ENCODE assay signal across 11 cellular contexts in the genomic region with DNA sequence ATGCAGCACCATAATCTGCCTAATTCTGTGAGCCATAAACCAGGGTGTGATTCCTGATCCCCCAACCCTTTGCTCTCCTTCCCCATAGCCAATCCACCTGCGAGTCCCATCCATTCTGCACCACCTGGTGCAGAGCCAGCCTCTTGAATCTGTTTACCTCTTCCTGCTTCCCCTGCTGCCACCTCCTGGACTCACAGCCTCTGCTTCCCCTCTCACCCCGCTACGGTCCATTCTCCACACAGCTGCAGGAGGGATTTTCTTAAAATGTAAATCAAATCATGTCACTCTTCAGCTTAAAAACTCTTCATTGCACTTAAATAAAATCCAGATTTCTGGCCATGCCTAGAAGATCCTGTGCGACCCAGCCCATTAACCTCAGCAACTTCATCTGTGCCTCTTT.
DNase-seq lines count a peak whose midpoint lies in the region; TF ChIP-seq lines count a peak whose summit lies in the region.
"Had no signal": no experiment of that assay in that cellular context is flagged by ENCODE, and none has a peak within 500 bp of the region (broad histone marks: within the 10 kb centered on the region; RNA-seq: fewer than 3 reads in every experiment).

No MANE protein-coding gene starts in this region.

- H3K27ac ChIP-seq in endodermal cell (ENCODE audit: low read depth, low read length): no peak overlapping the region
- no peak overlapping the region for H3K27ac ChIP-seq in dorsolateral prefrontal cortex
- H3K27ac ChIP-seq: A549 had no signal

- H3K4me1 ChIP-seq in endodermal cell (ENCODE audit: control insufficient read depth, insufficient read depth, low read length): no peaks in the 10 kb centered on the region
- H3K4me1 ChIP-seq: A549 had no signal

- 38 to 56% methylated on average over 4 of the region's 4 CpGs for WGBS in endodermal cell (ENCODE audit: insufficient coverage in 1 of 2, insufficient read length in 1 of 2), 2 experiments

- no peaks in the 10 kb centered on the region for H3K36me3 ChIP-seq in endodermal cell (ENCODE audit: control insufficient read depth, insufficient read depth, low read length)

- no peak overlapping the region for H3K9ac ChIP-seq in endodermal cell (ENCODE audit: extremely low read depth, low read length, poor library complexity, severe bottlenecking)

- no peaks in the 10 kb centered on the region for H3K9me3 ChIP-seq in endodermal cell (ENCODE audit: control insufficient read depth, low read length)
- H3K9me3 ChIP-seq: A549 had no signal

- intact Hi-C loops in dorsolateral prefrontal cortex (cut with DNase I): no loop called here

- TF ChIP-seq CTCF in endodermal cell (conservative IDR thresholded peaks at IDR 0.05) (peak; percentile 93), progenitor cell of endocrine pancreas (IDR thresholded peaks at IDR 0.05; ENCODE audit: unreplicated experiment) (peak; percentile 64), dorsolateral prefrontal cortex (IDR thresholded peaks at IDR 0.05 in 54 of 56, conservative IDR thresholded peaks at IDR 0.05 in 2 of 56; ENCODE audit: low read depth in 1 of 56, partially characterized antibody in 56 of 56) (peak in 1 of 56 donors; percentile 5)

- H3K4me1 Mint-ChIP-seq in endodermal cell: peaks cover 3% of the 10 kb centered on the region
- peaks cover 12% of the 10 kb centered on the region for H3K4me1 Mint-ChIP-seq in progenitor cell of endocrine pancreas (ENCODE audit: low read depth)
- H3K4me1 Mint-ChIP-seq: activated naive CD4-positive, alpha-beta T cell treated with anti-CD3 and anti-CD28 coated beads, Interleukin-2, amount 50 U/mL, for 24 hours had no signal

- H3K9me3 Mint-ChIP-seq in endodermal cell (no peaks in the 10 kb centered on the region), progenitor cell of endocrine pancreas (ENCODE audit: low read depth) (no peaks in the 10 kb centered on the region)
- H3K9me3 Mint-ChIP-seq: activated naive CD4-positive, alpha-beta T cell treated with anti-CD3 and anti-CD28 coated beads, Interleukin-2, amount 50 U/mL, for 24 hours had no signal

- H3K27me3 Mint-ChIP-seq in endodermal cell (ENCODE audit: insufficient read depth): peaks cover 19% of the 10 kb centered on the region
- H3K27me3 Mint-ChIP-seq in progenitor cell of endocrine pancreas: peaks cover 63% of the 10 kb centered on the region

- no peak overlapping the region for H3K4me3 Mint-ChIP-seq in endodermal cell
- H3K4me3 Mint-ChIP-seq in progenitor cell of endocrine pancreas (ENCODE audit: low read depth): no peak overlapping the region
- H3K4me3 Mint-ChIP-seq: activated naive CD4-positive, alpha-beta T cell treated with anti-CD3 and anti-CD28 coated beads, Interleukin-2, amount 50 U/mL, for 24 hours had no signal

- peaks cover 24% of the 10 kb centered on the region for H3K27me3 ChIP-seq in endodermal cell (ENCODE audit: control insufficient read depth, insufficient read depth, low read length, poor library complexity, severe bottlenecking)
- H3K27me3 ChIP-seq in dorsolateral prefrontal cortex: peaks cover 0 to 17% (median 0%) of the 10 kb centered on the region in 45 donors

- H3K36me3 Mint-ChIP-seq in endodermal cell (ENCODE audit: low read depth) (no peaks in the 10 kb centered on the region), progenitor cell of endocrine pancreas (ENCODE audit: insufficient read depth) (no peaks in the 10 kb centered on the region)
- H3K36me3 Mint-ChIP-seq: activated naive CD4-positive, alpha-beta T cell treated with anti-CD3 and anti-CD28 coated beads, Interleukin-2, amount 50 U/mL, for 24 hours had no signal

- peak; percentile 27 for DNase-seq in DMS79 treated with DMSO at 0.1 percent for 48 hours (lab: John Stamatoyannopoulos, UW)
- no peak for DNase-seq in DMS79 (lab: John Stamatoyannopoulos, UW)
- DNase-seq in NCI-H345 (lab: John Stamatoyannopoulos, UW): peak; percentile 52
- peak; percentile 91 for DNase-seq in endodermal cell
- DNase-seq in progenitor cell of endocrine pancreas (ENCODE audit: low spot score, unreplicated experiment): peak; percentile 28
- no peak for DNase-seq in activated CD4-positive, CD25-positive, alpha-beta regulatory T cell treated with anti-CD3 and anti-CD28 coated beads, Interleukin-2, amount 50 U/mL, for 72 hours
- DNase-seq in dorsolateral prefrontal cortex: no peak
- no peak for DNase-seq in HCEC 1CT
- DNase-seq: retina had no signal

- no peak overlapping the region for H3K4me3 ChIP-seq in endodermal cell (ENCODE audit: low read length)
- H3K4me3 ChIP-seq in dorsolateral prefrontal cortex: no peak overlapping the region
- H3K4me3 ChIP-seq: A549 had no signal

- H3K27ac Mint-ChIP-seq in endodermal cell (no peak overlapping the region), progenitor cell of endocrine pancreas (no peak overlapping the region)
- H3K27ac Mint-ChIP-seq: activated naive CD4-positive, alpha-beta T cell treated with anti-CD3 and anti-CD28 coated beads, Interleukin-2, amount 50 U/mL, for 24 hours had no signal

Comparison
In these comparisons a context has a peak if more than half of its experiments do, and no peak if none do; other contexts are left out.
1. DNase-seq: peak in DMS79 treated with DMSO at 0.1 percent for 48 hours (single experiment), NCI-H345 (single experiment), endodermal cell (single experiment) and progenitor cell of endocrine pancreas (single experiment); none in DMS79 (single experiment), activated CD4-positive, CD25-positive, alpha-beta regulatory T cell treated with anti-CD3 and anti-CD28 coated beads, Interleukin-2, amount 50 U/mL, for 72 hours (single experiment), dorsolateral prefrontal cortex (0 of 10) and HCEC 1CT (single experiment).